23 cellular contexts compared by ENCODE assay signal in the genomic region with DNA sequence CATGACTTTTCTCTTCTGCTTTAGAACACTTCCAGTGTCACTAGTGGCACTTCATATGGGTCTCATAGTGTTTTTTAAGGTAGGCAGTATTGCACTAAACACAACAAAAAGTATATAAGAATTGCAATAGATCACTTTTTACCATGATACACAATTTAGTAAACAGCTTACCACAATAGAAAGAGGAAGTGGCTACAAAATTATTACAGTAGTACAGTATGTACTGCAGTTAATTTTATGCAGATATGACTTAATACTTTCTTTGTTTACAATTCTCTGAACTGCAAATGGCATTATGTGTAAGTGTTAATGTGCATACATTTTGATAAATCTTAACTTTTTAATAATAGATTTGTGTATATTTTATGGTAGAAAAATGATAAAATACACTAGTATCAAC.
A peak's percentile ranks its signal among the peaks of the same experiment; 100 is the strongest.
DNase-seq lines count a peak whose midpoint lies in the region; ATAC-seq, FAIRE-seq and TF ChIP-seq lines count a peak whose summit lies in the region.
"Had no signal": no experiment of that assay in that cellular context is flagged by ENCODE, and none has a peak within 500 bp of the region (broad histone marks: within the 10 kb centered on the region; RNA-seq: fewer than 3 reads in every experiment).

No MANE protein-coding gene starts in this region.

- H3K79me2 ChIP-seq in astrocyte (ENCODE audit: insufficient read depth, low read length) = no peaks in the 10 kb centered on the region

- POLR2A ChIA-PET in MCF 10A (lab: Yijun Ruan, JAX) = no interaction called here

- CTCF ChIA-PET in MCF 10A (lab: Yijun Ruan, JAX) = interaction anchor here (0.7 kb wide), 1 partner anchor 1569 kb away, joined by 3 read pairs; no protein-coding TSS in a partner anchor

- H3K4me3 Mint-ChIP-seq in astrocyte (ENCODE audit: unreplicated experiment) = no peak overlapping the region
- no peak overlapping the region for H3K4me3 Mint-ChIP-seq in activated naive CD8-positive, alpha-beta T cell treated with anti-CD3 and anti-CD28 coated beads for 36 hours
- no peak overlapping the region for H3K4me3 Mint-ChIP-seq in MCF 10A (ENCODE audit: unreplicated experiment)
- H3K4me3 Mint-ChIP-seq: CD8-positive, alpha-beta memory T cell; T-cell had no signal

- no peak overlapping the region for H2AFZ ChIP-seq in astrocyte (ENCODE audit: low read depth, low read length)

- intact Hi-C loops in MCF 10A (cut with micrococcal nuclease) = no loop called here

- no peak overlapping the region for H3K4me2 ChIP-seq in astrocyte (ENCODE audit: low read length)

- peak; percentile 65 for FAIRE-seq in astrocyte (lab: Jason Lieb, UNC)

- BruUV-seq in MCF 10A (replicated peaks; lab: Mats Ljungman, UMichigan) = no TSS peak

- no peaks in the 10 kb centered on the region for H3K36me3 Mint-ChIP-seq in astrocyte (ENCODE audit: low read depth, unreplicated experiment)
- no peaks in the 10 kb centered on the region for H3K36me3 Mint-ChIP-seq in activated naive CD8-positive, alpha-beta T cell treated with anti-CD3 and anti-CD28 coated beads for 36 hours
- H3K36me3 Mint-ChIP-seq in MCF 10A (ENCODE audit: insufficient read depth, unreplicated experiment) = no peaks in the 10 kb centered on the region
- H3K36me3 Mint-ChIP-seq: CD8-positive, alpha-beta memory T cell; T-cell had no signal

- no peaks in the 10 kb centered on the region for H3K4me1 ChIP-seq in astrocyte (ENCODE audit: insufficient read depth, low read length)
- H3K4me1 ChIP-seq: Peyer's patch had no signal

- no peaks in the 10 kb centered on the region for H3K9me3 ChIP-seq in astrocyte (ENCODE audit: insufficient read depth, low read depth, low read length)
- H3K9me3 ChIP-seq: Peyer's patch had no signal

- no peak overlapping the region for H3K4me3 ChIP-seq in GM06990 (replicated peaks; ENCODE audit: low read depth, low read length)
- H3K4me3 ChIP-seq in astrocyte (ENCODE audit: insufficient read depth, low read depth, low read length) = no peak overlapping the region
- H3K4me3 ChIP-seq: Peyer's patch had no signal

- H3K36me3 ChIP-seq in GM06990 (ENCODE audit: control insufficient read depth, insufficient read depth, low read length) (no peaks in the 10 kb centered on the region), astrocyte (ENCODE audit: insufficient read depth, low read length) (no peaks in the 10 kb centered on the region)
- H3K36me3 ChIP-seq: Peyer's patch had no signal

- no peaks in the 10 kb centered on the region for H3K27me3 ChIP-seq in GM06990 (replicated peaks; ENCODE audit: control insufficient read depth, insufficient read depth, low read length)
- no peaks in the 10 kb centered on the region for H3K27me3 ChIP-seq in astrocyte (ENCODE audit: insufficient read depth, low read length)
- H3K27me3 ChIP-seq: Peyer's patch had no signal

- H4K20me1 ChIP-seq in astrocyte (ENCODE audit: insufficient read depth, low read length) = no peaks in the 10 kb centered on the region

- DNase-seq in GM06990 (ENCODE audit: extremely low read depth, insufficient read length) (peak; percentile 3), astrocyte (ENCODE audit: low read depth) (no peak), superior temporal gyrus (ENCODE audit: extremely low spot score) (no peak), MCF 10A (ENCODE audit: unreplicated experiment) (no peak)
- DNase-seq in activated naive CD8-positive, alpha-beta T cell treated with anti-CD3 and anti-CD28 coated beads for 36 hours = no peak
- DNase-seq: CD8-positive, alpha-beta memory T cell; DMS53; GDM1; H7; Karpas-422; NCI-H1092; NCI-H1436 treated with DMSO at 0.1 percent for 48 hours; NCI-H2029; NCI-H226; NCI-H524; NCI-H82; Peyer's patch; T-cell had no signal

- peaks cover 4% of the 10 kb centered on the region for H3K9me3 Mint-ChIP-seq in astrocyte (ENCODE audit: unreplicated experiment)
- no peaks in the 10 kb centered on the region for H3K9me3 Mint-ChIP-seq in activated naive CD8-positive, alpha-beta T cell treated with anti-CD3 and anti-CD28 coated beads for 36 hours
- H3K9me3 Mint-ChIP-seq in MCF 10A (ENCODE audit: unreplicated experiment) = peaks cover 17% of the 10 kb centered on the region
- H3K9me3 Mint-ChIP-seq: CD8-positive, alpha-beta memory T cell had no signal

- H3K27me3 Mint-ChIP-seq in astrocyte (ENCODE audit: low read depth, unreplicated experiment) = no peaks in the 10 kb centered on the region
- peaks cover 13% of the 10 kb centered on the region for H3K27me3 Mint-ChIP-seq in activated naive CD8-positive, alpha-beta T cell treated with anti-CD3 and anti-CD28 coated beads for 36 hours
- H3K27me3 Mint-ChIP-seq in MCF 10A (ENCODE audit: insufficient read depth, unreplicated experiment) = peaks cover 38% of the 10 kb centered on the region

- TF ChIP-seq CTCF in GM06990 (IDR thresholded peaks at IDR 0.05; ENCODE audit: insufficient read depth, low read length, poor library complexity, severe bottlenecking) (no peak), astrocyte (IDR thresholded peaks at IDR 0.05; ENCODE audit: insufficient read depth, low read depth, low read length) (no peak), MCF 10A (IDR thresholded peaks at IDR 0.05; ENCODE audit: unreplicated experiment) (no peak)

- ATAC-seq in GM18868 (IDR thresholded peaks at IDR 0.05; ENCODE audit: unreplicated experiment) (peak; percentile 59), HG02885 (IDR thresholded peaks at IDR 0.05; ENCODE audit: poor library complexity, unreplicated experiment) (peak; percentile 63), HG02678 (IDR thresholded peaks at IDR 0.05; ENCODE audit: unreplicated experiment) (no peak)
- ATAC-seq: SK-N-SH treated with all-trans-retinoic acid at 6 μM for 48 hours, T-cell had no signal

- no peak overlapping the region for H3K9ac ChIP-seq in astrocyte (ENCODE audit: low read length)

- H3K27ac Mint-ChIP-seq in astrocyte (ENCODE audit: unreplicated experiment) (no peak overlapping the region), MCF 10A (ENCODE audit: low read depth, unreplicated experiment) (no peak overlapping the region)
- no peak overlapping the region for H3K27ac Mint-ChIP-seq in activated naive CD8-positive, alpha-beta T cell treated with anti-CD3 and anti-CD28 coated beads for 36 hours
- H3K27ac Mint-ChIP-seq: CD8-positive, alpha-beta memory T cell; T-cell had no signal

- H3K4me1 Mint-ChIP-seq in astrocyte (ENCODE audit: low read depth, unreplicated experiment) (no peaks in the 10 kb centered on the region), MCF 10A (ENCODE audit: insufficient read depth, unreplicated experiment) (no peaks in the 10 kb centered on the region)
- H3K4me1 Mint-ChIP-seq in activated naive CD8-positive, alpha-beta T cell treated with anti-CD3 and anti-CD28 coated beads for 36 hours = no peaks in the 10 kb centered on the region
- H3K4me1 Mint-ChIP-seq: CD8-positive, alpha-beta memory T cell; T-cell had no signal

- no peak overlapping the region for H3K27ac ChIP-seq in astrocyte (ENCODE audit: low read depth, low read length)
- H3K27ac ChIP-seq: C4-2B, Peyer's patch had no signal
